ENCODE assay signal across 8 cellular contexts in the genomic region with DNA sequence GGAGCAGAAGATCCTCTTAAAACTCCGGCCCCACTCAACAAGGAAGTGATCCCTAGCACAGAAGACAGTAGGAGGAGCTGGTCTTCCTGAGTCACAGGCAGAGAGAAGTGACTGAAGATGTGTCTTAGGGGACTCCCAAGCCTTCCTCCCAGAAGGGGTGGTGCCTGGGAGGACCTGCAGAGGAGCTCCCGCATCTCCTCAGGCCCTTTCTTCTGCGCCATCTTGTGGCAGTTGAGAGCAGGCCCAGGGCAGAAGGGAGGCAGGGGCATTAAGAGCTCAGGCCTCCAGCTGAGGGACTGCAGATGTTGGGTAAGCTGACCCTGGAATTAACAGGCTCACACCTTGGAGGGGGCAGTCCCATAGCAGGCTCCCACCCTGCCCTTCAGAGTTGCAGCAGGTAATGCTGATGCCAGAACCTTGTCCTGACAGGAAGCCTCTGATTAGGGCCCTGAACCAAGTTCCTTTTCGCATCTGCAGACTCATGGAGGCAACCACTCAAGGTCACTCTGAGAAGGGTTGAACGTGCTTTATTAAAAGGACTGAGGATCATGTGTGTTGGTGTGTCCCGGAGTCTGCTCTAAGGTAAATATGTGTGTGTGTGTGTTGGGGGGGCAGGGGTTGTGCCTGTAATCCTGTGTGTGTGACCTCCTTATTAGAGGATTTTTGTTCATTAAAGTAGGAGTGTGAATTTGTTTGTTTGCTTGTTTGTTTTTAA.
DNase-seq lines count a peak whose midpoint lies in the region; ATAC-seq and TF ChIP-seq lines count a peak whose summit lies in the region.
"Not testable (repeated sequence)": the region's sequence is repeated elsewhere in the genome, so short reads cannot be mapped to it uniquely, and the experiment has no call there.

No MANE protein-coding gene starts in this region.

- not testable (repeated sequence) for H3K79me2 ChIP-seq in SU-DHL-6 (ENCODE audit: insufficient read depth, low read length)

- H3K4me3 ChIP-seq in CD4-positive, alpha-beta memory T cell (ENCODE audit: low read length in 2 of 2): peak overlapping the region; percentile 17 to 41
- H3K4me3 ChIP-seq in SU-DHL-6 (ENCODE audit: insufficient read depth, low read length, poor library complexity, severe bottlenecking); cardiac muscle cell: not testable (repeated sequence)

- H3K36me3 ChIP-seq in CD4-positive, alpha-beta memory T cell (ENCODE audit: insufficient read depth, low read length); SU-DHL-6 (ENCODE audit: low read length); cardiac muscle cell: not testable (repeated sequence)

- intact Hi-C loops in CD4-positive, alpha-beta memory T cell (cut with micrococcal nuclease); activated naive CD4-positive, alpha-beta T cell treated with anti-CD3 and anti-CD28 coated beads for 36 hours (cut with micrococcal nuclease): not testable (repeated sequence)

- peak overlapping the region; percentile 68 for H2AFZ ChIP-seq in SU-DHL-6 (ENCODE audit: low read depth, low read length, severe bottlenecking)

- H3F3A ChIP-seq in SU-DHL-6 (ENCODE audit: insufficient read depth): not testable (repeated sequence)

- H3K4me3 Mint-ChIP-seq in CD4-positive, alpha-beta memory T cell: peak overlapping the region; percentile 86 to 94 (median 90)
- H3K4me3 Mint-ChIP-seq in activated naive CD4-positive, alpha-beta T cell treated with anti-CD3 and anti-CD28 coated beads for 36 hours: peak overlapping the region; percentile 79

- peak overlapping the region; percentile 78 for H3K27ac ChIP-seq in CD4-positive, alpha-beta memory T cell (ENCODE audit: low read depth, low read length)
- H3K27ac ChIP-seq in SU-DHL-6 (ENCODE audit: low read depth, low read length); cardiac muscle cell: not testable (repeated sequence)

- H3K4me1 Mint-ChIP-seq in CD4-positive, alpha-beta memory T cell: peaks cover 18 to 48% (median 27%) of the 10 kb centered on the region in 4 donors
- H3K4me1 Mint-ChIP-seq in activated naive CD4-positive, alpha-beta T cell treated with anti-CD3 and anti-CD28 coated beads for 36 hours (ENCODE audit: low read depth): peaks cover 25% of the 10 kb centered on the region

- not testable (repeated sequence) for H3K4me2 ChIP-seq in SU-DHL-6 (ENCODE audit: low read depth, low read length, poor library complexity, severe bottlenecking)

- CTCF ChIA-PET in CD4-positive, alpha-beta memory T cell (lab: Charles Lee; ENCODE audit: partially characterized antibody): interaction anchor here (0.6 to 10.5 kb wide), 15 partner anchors 8 to 241 kb away, joined by 3 to 137 read pairs (median 6); no protein-coding TSS in a partner anchor
- CTCF ChIA-PET in activated naive CD4-positive, alpha-beta T cell treated with anti-CD3 and anti-CD28 coated beads for 36 hours (lab: Charles Lee): interaction anchor here (0.6 to 1.1 kb wide), 6 partner anchors 9 to 127 kb away, joined by 3 to 4 read pairs (median 4); no protein-coding TSS in a partner anchor

- H3K4me1 ChIP-seq in CD4-positive, alpha-beta memory T cell (ENCODE audit: insufficient read depth, low read length): peaks cover 18% of the 10 kb centered on the region
- not testable (repeated sequence) for H3K4me1 ChIP-seq in cardiac muscle cell (ENCODE audit: low read depth)

- peak in 2 of 5 donors; percentile 33 to 69 for DNase-seq in CD4-positive, alpha-beta memory T cell
- peak; percentile 44 for DNase-seq in HT1080 (ENCODE audit: low read depth)
- DNase-seq in activated naive CD4-positive, alpha-beta T cell treated with anti-CD3 and anti-CD28 coated beads for 36 hours: peak; percentile 65
- DNase-seq in cardiac muscle cell (ENCODE audit: low read depth in 1 of 2, low spot score in 1 of 2): peak in 1 of 2 donors; percentile 36
- peak; percentile 73 for DNase-seq in stimulated activated CD4-positive, alpha-beta T cell treated with anti-CD3 and anti-CD28 coated beads, Interleukin-15, amount 100 ng/mL, for 24 hours

- POLR2A ChIA-PET in CD4-positive, alpha-beta memory T cell (lab: Charles Lee; ENCODE audit: partially characterized antibody): interaction anchor here (0.8 to 1.7 kb wide), 3 partner anchors 15 to 172 kb away, joined by 3 to 5 read pairs (median 5); partner anchors contain the start of gene STARD3NL

- ATAC-seq in GM18907 (IDR thresholded peaks at IDR 0.05; ENCODE audit: unreplicated experiment) (peak; percentile 76), HG02610 (IDR thresholded peaks at IDR 0.05; ENCODE audit: unreplicated experiment) (peak; percentile 80)

- not testable (repeated sequence) for H3K27me3 ChIP-seq in CD4-positive, alpha-beta memory T cell (ENCODE audit: insufficient read depth, low read length); SU-DHL-6 (ENCODE audit: low read length); cardiac muscle cell

- H4K20me1 ChIP-seq in SU-DHL-6 (ENCODE audit: low read depth, low read length): not testable (repeated sequence)

- not testable (repeated sequence) for H3K9ac ChIP-seq in SU-DHL-6 (ENCODE audit: low read length)

- H3K27me3 Mint-ChIP-seq in CD4-positive, alpha-beta memory T cell; activated naive CD4-positive, alpha-beta T cell treated with anti-CD3 and anti-CD28 coated beads for 36 hours (ENCODE audit: low read depth): not testable (repeated sequence)

- not testable (repeated sequence) for H3K9me3 ChIP-seq in CD4-positive, alpha-beta memory T cell (ENCODE audit: control insufficient read depth in 1 of 2, low read length in 2 of 2); SU-DHL-6 (ENCODE audit: insufficient read depth, low read length); cardiac muscle cell (ENCODE audit: low read depth)

- not testable (repeated sequence) for H3K9me2 ChIP-seq in SU-DHL-6 (replicated peaks; ENCODE audit: insufficient read depth, low read length)

- TF ChIP-seq CTCF in SU-DHL-6 (IDR thresholded peaks at IDR 0.05; ENCODE audit: insufficient read depth, low read length, poor library complexity, severe bottlenecking) (peak; percentile 16), cardiac muscle cell (IDR thresholded peaks at IDR 0.05; ENCODE audit: low read depth, low read length) (peak; percentile 30)

- not testable (repeated sequence) for H3K36me3 Mint-ChIP-seq in CD4-positive, alpha-beta memory T cell; activated naive CD4-positive, alpha-beta T cell treated with anti-CD3 and anti-CD28 coated beads for 36 hours (ENCODE audit: low read depth)

- peak overlapping the region; percentile 82 to 97 (median 94) for H3K27ac Mint-ChIP-seq in CD4-positive, alpha-beta memory T cell
- peak overlapping the region; percentile 96 for H3K27ac Mint-ChIP-seq in activated naive CD4-positive, alpha-beta T cell treated with anti-CD3 and anti-CD28 coated beads for 36 hours

- not testable (repeated sequence) for H3K9me3 Mint-ChIP-seq in CD4-positive, alpha-beta memory T cell; activated naive CD4-positive, alpha-beta T cell treated with anti-CD3 and anti-CD28 coated beads for 36 hours
